ENCODE assay signal across 8 cellular contexts in the genomic region with DNA sequence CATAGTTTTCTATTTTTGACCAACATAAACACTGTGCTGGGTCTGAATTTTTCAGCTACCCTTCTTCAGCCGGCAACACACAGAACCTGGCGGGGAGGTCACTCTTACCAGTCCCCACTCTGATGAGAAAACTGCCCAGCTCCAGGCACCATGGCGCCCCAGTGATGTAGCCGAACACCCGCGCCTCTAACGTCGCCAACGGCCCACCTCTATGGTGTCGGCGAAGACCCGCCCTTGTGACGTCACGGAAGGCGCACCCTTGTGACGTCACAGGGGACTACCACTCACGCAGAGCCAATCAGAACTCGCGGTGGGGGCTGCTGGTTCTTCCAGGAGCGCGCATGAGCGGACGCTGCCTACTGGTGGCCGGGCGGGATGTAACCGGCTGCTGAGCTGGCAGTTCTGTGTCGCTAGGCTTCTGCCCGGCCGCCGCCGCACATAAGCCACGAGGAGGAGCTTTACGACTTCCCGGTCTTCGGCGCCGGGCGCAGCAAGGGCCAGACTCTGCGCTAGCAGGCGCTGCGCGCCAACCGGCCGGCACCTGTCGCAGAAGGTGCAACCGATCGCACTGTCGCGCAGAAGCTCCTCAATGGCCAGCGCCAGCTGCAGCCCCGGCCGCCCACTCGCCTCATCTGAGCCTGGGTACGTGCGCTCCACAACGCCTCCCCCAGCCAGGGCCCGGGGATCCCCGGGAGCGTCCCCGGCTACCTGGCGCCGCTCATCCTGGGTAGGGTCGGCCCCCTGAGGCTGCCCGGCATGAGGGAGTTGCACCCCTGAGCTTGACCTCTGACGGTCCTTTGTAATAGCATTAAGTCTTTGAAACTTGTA.
DNase-seq lines count a peak whose midpoint lies in the region; ATAC-seq and TF ChIP-seq lines count a peak whose summit lies in the region.
"Not testable (repeated sequence)": the region's sequence is repeated elsewhere in the genome, so short reads cannot be mapped to it uniquely, and the experiment has no call there.

No MANE protein-coding gene starts in this region.

- not testable (repeated sequence) for H3K36me3 ChIP-seq in WERI-Rb-1; body of pancreas (replicated peaks in 1 of 2; ENCODE audit: insufficient read depth in 1 of 2, low read depth in 2 of 2); heart right ventricle; osteoblast (ENCODE audit: insufficient read depth, low read length)

- peak overlapping the region; percentile 79 for H3K4me2 ChIP-seq in osteoblast (ENCODE audit: insufficient read depth, low read length)

- DNase-seq in ELF-1 (ENCODE audit: low read depth, low spot score) = peak; percentile 100
- DNase-seq in WERI-Rb-1 = peak; percentile 99
- peak; percentile 99 to 100 (median 100) for DNase-seq in body of pancreas
- DNase-seq in heart right ventricle = peak; percentile 98 to 99
- peak; percentile 97 for DNase-seq in osteoblast (ENCODE audit: insufficient read length, low spot score, missing footprints)
- DNase-seq in stimulated activated naive CD8-positive, alpha-beta T cell treated with anti-CD3 and anti-CD28 coated beads, Interleukin-15, Interleukin-2, amounts not matched to agents 100 U/mL and 50 U/mL, for 24 hours = peak; percentile 96

- peak; percentile 83 to 96 (median 94) for TF ChIP-seq POLR2A in body of pancreas (IDR thresholded peaks at IDR 0.05)

- peak overlapping the region; percentile 66 for H3K4me3 ChIP-seq in WERI-Rb-1 (ENCODE audit: low read depth, low read length)
- peak overlapping the region; percentile 41 to 51 for H3K4me3 ChIP-seq in body of pancreas
- peak overlapping the region; percentile 47 to 78 (median 66) for H3K4me3 ChIP-seq in heart right ventricle
- peak overlapping the region; percentile 79 for H3K4me3 ChIP-seq in osteoblast (ENCODE audit: insufficient read depth, low read length)

- TF ChIP-seq CTCF in WERI-Rb-1 (IDR thresholded peaks at IDR 0.05; ENCODE audit: low read depth, low read length) (peak; percentile 46; the same call in 1 of the 2 replicates), body of pancreas (IDR thresholded peaks at IDR 0.05) (peak; percentile 7 to 79 (median 55)), heart right ventricle (IDR thresholded peaks at IDR 0.05) (peak; percentile 23 to 80 (median 50)), osteoblast (IDR thresholded peaks at IDR 0.05; ENCODE audit: extremely low read depth, low read depth, low read length) (peak; percentile 24)

- not testable (repeated sequence) for H4K20me1 ChIP-seq in osteoblast (ENCODE audit: insufficient read depth, low read length)

- H3K4me1 ChIP-seq in body of pancreas; osteoblast (ENCODE audit: insufficient read depth, low read length): not testable (repeated sequence)
- H3K4me1 ChIP-seq in heart right ventricle = peaks cover 0 to 20% (median 7%) of the 10 kb centered on the region in 9 donors

- intact Hi-C loops in body of pancreas (cut with DNase I); heart right ventricle (cut with DNase I): not testable (repeated sequence)

- H3K27ac ChIP-seq in WERI-Rb-1 (peak overlapping the region; percentile 84), body of pancreas (peak overlapping the region; percentile 62 to 90 (median 76)), heart right ventricle (peak overlapping the region; percentile 64 to 92 (median 85)), osteoblast (ENCODE audit: low read depth, low read length) (peak overlapping the region; percentile 94)

- not testable (repeated sequence) for H3K9me3 ChIP-seq in WERI-Rb-1 (ENCODE audit: severe bottlenecking); body of pancreas; heart right ventricle; osteoblast (ENCODE audit: low read depth, low read length)

- H3K27me3 ChIP-seq in WERI-Rb-1 (ENCODE audit: insufficient read depth, low read depth, severe bottlenecking); body of pancreas; heart right ventricle; osteoblast (ENCODE audit: insufficient read depth, low read length): not testable (repeated sequence)

- 0% methylated on average over 4 to 65 of the region's 65 CpGs for WGBS in body of pancreas, 2 donors
- WGBS in heart right ventricle, 2 donors = 0% methylated on average over 53 to 61 of the region's 65 CpGs

- ATAC-seq in GM21515 (IDR thresholded peaks at IDR 0.05; ENCODE audit: unreplicated experiment) (peak; percentile 100), HG03571 (IDR thresholded peaks at IDR 0.05; ENCODE audit: unreplicated experiment) (peak; percentile 99), body of pancreas (peak; percentile 100), heart right ventricle (peak; percentile 100)
- ATAC-seq in stimulated activated naive CD8-positive, alpha-beta T cell treated with anti-CD3 and anti-CD28 coated beads, Interleukin-15, Interleukin-2, amounts not matched to agents 100 U/mL and 50 U/mL, for 24 hours = peak; percentile 99

- H3K79me2 ChIP-seq in osteoblast (ENCODE audit: insufficient read depth, low read length) = peaks cover 14% of the 10 kb centered on the region

- H2AFZ ChIP-seq in osteoblast (ENCODE audit: low read length) = peak overlapping the region; percentile 76

Comparison
In these comparisons a context has a peak if more than half of its experiments do, and no peak if none do; other contexts are left out.
1. Peak in every context shown above with its lines: DNase-seq, ATAC-seq, H3K4me3 ChIP-seq and H3K27ac ChIP-seq.